Comparison of ENCODE assay signal across 32 cellular contexts in the genomic region with DNA sequence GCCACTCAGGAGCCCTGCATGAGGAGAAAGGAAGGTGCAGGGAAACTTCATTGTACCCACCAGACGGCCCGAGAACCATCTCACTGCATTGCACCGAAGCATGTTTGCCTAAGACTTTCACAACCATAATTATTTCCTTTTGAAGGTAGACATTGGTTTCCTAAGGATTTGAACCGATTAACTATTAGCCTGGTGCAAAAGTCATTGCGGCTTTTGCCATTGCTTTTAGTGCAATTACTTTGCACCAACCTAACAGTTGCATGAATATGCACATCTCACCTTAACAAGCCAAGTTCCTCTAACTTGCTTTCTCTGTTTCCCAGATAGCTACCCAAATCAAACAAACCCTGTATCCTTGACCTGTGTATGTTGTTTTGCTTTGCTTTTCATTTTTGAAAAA.
"Had no signal": no experiment of that assay in that cellular context is flagged by ENCODE, and none has a peak within 500 bp of the region (broad histone marks: within the 10 kb centered on the region; RNA-seq: fewer than 3 reads in every experiment).

No MANE protein-coding gene starts in this region.

- H2AFZ ChIP-seq: parathyroid adenoma had no signal

- H3K4me2 ChIP-seq: smooth muscle cell had no signal

- H3K27ac ChIP-seq: ovary, parathyroid adenoma, psoas muscle, skin epidermis, spleen, suprapubic skin, testis, tibial artery, transverse colon, upper lobe of right lung, uterus had no signal

- H3K36me3 Mint-ChIP-seq: naive thymus-derived CD8-positive, alpha-beta T cell; natural killer cell treated with Interleukin-12 subunit alpha and Interleukin-12 subunit beta and Interleukin-15 and Interleukin-18, amount 100 ng/mL, for 72 hours; stimulated activated memory B cell treated with anti-CD40 and anti-IgM and Interleukin-4, amounts not matched to agents 10 μg/mL and 1 μg/mL and 100 μg/mL, for 72 hours; type B pancreatic cell had no signal

- H3K9me3 ChIP-seq: ovary, psoas muscle, spleen, suprapubic skin, testis, tibial artery, transverse colon, upper lobe of right lung, uterus had no signal

- H3K36me3 ChIP-seq: ovary, spleen, suprapubic skin, tibial artery, transverse colon, upper lobe of right lung, uterus had no signal

- H3K27me3 Mint-ChIP-seq: naive thymus-derived CD8-positive, alpha-beta T cell; natural killer cell treated with Interleukin-12 subunit alpha and Interleukin-12 subunit beta and Interleukin-15 and Interleukin-18, amount 100 ng/mL, for 72 hours; stimulated activated memory B cell treated with anti-CD40 and anti-IgM and Interleukin-4, amounts not matched to agents 10 μg/mL and 1 μg/mL and 100 μg/mL, for 72 hours; stimulated activated naive CD8-positive, alpha-beta T cell treated with anti-CD3 and anti-CD28 coated beads, Interleukin-15, amount 100 ng/mL, for 72 hours had no signal

- ATAC-seq: naive thymus-derived CD8-positive, alpha-beta T cell; natural killer cell treated with Interleukin-12 subunit alpha and Interleukin-12 subunit beta and Interleukin-15 and Interleukin-18, amount 100 ng/mL, for 72 hours; psoas muscle; right cardiac atrium; sciatic nerve; stimulated activated memory B cell treated with anti-CD40 and anti-IgM and Interleukin-4, amounts not matched to agents 10 μg/mL and 1 μg/mL and 100 μg/mL, for 72 hours; stimulated activated naive CD8-positive, alpha-beta T cell treated with anti-CD3 and anti-CD28 coated beads, Interleukin-15, amount 100 ng/mL, for 72 hours; stimulated activated naive CD8-positive, alpha-beta T cell treated with anti-CD3 and anti-CD28 coated beads, Interleukin-15, Interleukin-2, amounts not matched to agents 100 U/mL and 50 U/mL, for 24 hours; upper lobe of right lung had no signal

- H3K9ac ChIP-seq: parathyroid adenoma had no signal

- H3K79me2 ChIP-seq: parathyroid adenoma had no signal

- H3K27me3 ChIP-seq: ovary, spleen, suprapubic skin, testis, tibial artery, transverse colon, upper lobe of right lung, uterus had no signal

- H3K4me3 ChIP-seq: ovary, psoas muscle, skin epidermis, smooth muscle cell, spleen, suprapubic skin, testis, tibial artery, transverse colon, upper lobe of right lung, uterus had no signal

- H3K27ac Mint-ChIP-seq: naive thymus-derived CD8-positive, alpha-beta T cell; natural killer cell treated with Interleukin-12 subunit alpha and Interleukin-12 subunit beta and Interleukin-15 and Interleukin-18, amount 100 ng/mL, for 72 hours; nephron progenitor cell; progenitor cell of endocrine pancreas; stimulated activated memory B cell treated with anti-CD40 and anti-IgM and Interleukin-4, amounts not matched to agents 10 μg/mL and 1 μg/mL and 100 μg/mL, for 72 hours; stimulated activated naive CD8-positive, alpha-beta T cell treated with anti-CD3 and anti-CD28 coated beads, Interleukin-15, amount 100 ng/mL, for 72 hours; type B pancreatic cell had no signal

- H3K4me1 ChIP-seq: psoas muscle, suprapubic skin, testis, transverse colon, upper lobe of right lung, uterus had no signal

- H3K4me3 Mint-ChIP-seq: naive thymus-derived CD8-positive, alpha-beta T cell; natural killer cell treated with Interleukin-12 subunit alpha and Interleukin-12 subunit beta and Interleukin-15 and Interleukin-18, amount 100 ng/mL, for 72 hours; nephron progenitor cell; neural crest cell; stimulated activated memory B cell treated with anti-CD40 and anti-IgM and Interleukin-4, amounts not matched to agents 10 μg/mL and 1 μg/mL and 100 μg/mL, for 72 hours; stimulated activated naive CD8-positive, alpha-beta T cell treated with anti-CD3 and anti-CD28 coated beads, Interleukin-15, amount 100 ng/mL, for 72 hours; type B pancreatic cell had no signal

- DNase-seq: naive thymus-derived CD8-positive, alpha-beta T cell; nephron progenitor cell; occipital lobe; ovary; posterior cingulate gyrus; psoas muscle; right cardiac atrium; spleen; stimulated activated CD4-positive, alpha-beta T cell treated with anti-CD3 and anti-CD28 coated beads, Interleukin-12 subunit alpha, Interleukin-12 subunit beta, amount 100 ng/mL, for 4 hours; stimulated activated CD4-positive, alpha-beta T cell treated with anti-CD3 and anti-CD28 coated beads, Interleukin-1b, Interleukin-23, amount 100 ng/mL, for 48 hours; stimulated activated CD4-positive, alpha-beta T cell treated with anti-CD3 and anti-CD28 coated beads, Interleukin-4, amount 100 ng/mL, for 1 hour; stimulated activated CD4-positive, alpha-beta T cell treated with anti-CD3 and anti-CD28 coated beads, Interleukin-4, amount 100 ng/mL, for 4 hours; stimulated activated CD8-positive, alpha-beta memory T cell treated with anti-CD3 and anti-CD28 coated beads, Interleukin-4, amount 100 ng/mL, for 48 hours; stimulated activated naive CD4-positive, alpha-beta T cell; stimulated activated naive CD8-positive, alpha-beta T cell treated with anti-CD3 and anti-CD28 coated beads, Interleukin-15, amount 100 ng/mL, for 72 hours; stimulated activated naive CD8-positive, alpha-beta T cell treated with anti-CD3 and anti-CD28 coated beads, Interleukin-15, Interleukin-2, amounts not matched to agents 100 U/mL and 50 U/mL, for 24 hours; substantia nigra; testis; tibial artery; transverse colon; upper lobe of right lung; uterus had no signal

- H3K9me3 Mint-ChIP-seq: naive thymus-derived CD8-positive, alpha-beta T cell; natural killer cell treated with Interleukin-12 subunit alpha and Interleukin-12 subunit beta and Interleukin-15 and Interleukin-18, amount 100 ng/mL, for 72 hours; nephron progenitor cell; neural crest cell; stimulated activated memory B cell treated with anti-CD40 and anti-IgM and Interleukin-4, amounts not matched to agents 10 μg/mL and 1 μg/mL and 100 μg/mL, for 72 hours; stimulated activated naive CD8-positive, alpha-beta T cell treated with anti-CD3 and anti-CD28 coated beads, Interleukin-15, amount 100 ng/mL, for 72 hours; type B pancreatic cell had no signal
